Comparison of ENCODE assay signal across 33 cellular contexts in the genomic region with DNA sequence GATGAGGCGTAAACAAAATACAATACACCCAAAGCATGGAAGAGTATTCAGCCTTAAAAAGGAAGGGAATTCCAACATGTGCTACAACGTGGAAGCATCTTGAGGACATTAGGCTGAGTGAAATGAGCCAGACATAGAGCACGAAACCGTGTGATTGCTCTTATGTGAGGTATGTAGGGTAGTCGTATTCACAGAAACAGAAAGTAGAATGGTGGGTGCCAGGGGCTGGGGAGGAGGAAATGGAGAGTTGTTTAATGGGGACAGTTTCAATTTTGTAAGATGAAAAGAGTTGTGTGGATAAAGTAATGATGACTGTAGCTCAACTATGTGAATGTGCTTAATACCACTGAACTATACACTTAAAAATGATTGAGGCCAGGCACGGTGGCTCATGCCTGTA.
"Had no signal": no experiment of that assay in that cellular context is flagged by ENCODE, and none has a peak within 500 bp of the region (broad histone marks: within the 10 kb centered on the region; RNA-seq: fewer than 3 reads in every experiment).

No MANE protein-coding gene starts in this region.

- DNase-seq: Karpas-422, NCI-H1048, NCI-H1092 treated with DMSO at 0.1 percent for 48 hours, NCI-H1105 treated with DMSO at 0.1 percent for 48 hours, NCI-H1417, NCI-H1436, NCI-H146, NCI-H1694, NCI-H187, NCI-H1930, NCI-H2029 treated with DMSO at 0.1 percent for 48 hours, NCI-H2081 treated with DMSO at 0.1 percent for 48 hours, NCI-H2107, NCI-H2171, NCI-H226, NCI-H446 treated with DMSO at 0.1 percent for 48 hours, NCI-H510A, NCI-H524, NCI-H526, NCI-H69, NCI-H748 treated with DMSO at 0.1 percent for 48 hours, NCI-H82, PC-9, SHP77, SIG-M5, SJCRH30 had no signal

- H2AFZ ChIP-seq: PC-9 had no signal

- FAIRE-seq: RCC 7860 had no signal

- H3K27me3 ChIP-seq: SJCRH30 had no signal

- ATAC-seq: Panc1, Right ventricle myocardium inferior, SK-N-SH treated with all-trans-retinoic acid at 6 μM for 48 hours had no signal

- H3K27ac ChIP-seq: KMS-11, PC-9, RWPE1, SJCRH30, SK-N-MC had no signal

- H3K4me2 ChIP-seq: KMS-11, PC-9 had no signal

- H3K36me3 ChIP-seq: SJCRH30 had no signal

- H3K4me1 ChIP-seq: SJCRH30 had no signal

- H3K9ac ChIP-seq: KMS-11 had no signal

- H3K4me3 ChIP-seq: PC-9, SJCRH30, SK-N-MC had no signal
